ENCODE assay signal across 8 cellular contexts in genomic region chr12:12356886-12357696, GRCh38. TPM values are rescaled to one million over a fixed set of nuclear protein-coding genes. Genes with fewer than 3 reads are reported as not detected.
DNase-seq lines count a peak whose midpoint lies in the region; ATAC-seq, FAIRE-seq and TF ChIP-seq lines count a peak whose summit lies in the region.

Gene BORCS5 (plus strand): TSS chr12:12357078. CDS start chr12:12357452, 374 bp downstream.

- peak within 1 kb of the TSS; percentile 98 for H3K27ac Mint-ChIP-seq in activated naive CD8-positive, alpha-beta T cell treated with anti-CD3 and anti-CD28 coated beads, Interleukin-2, amount 50 U/mL, for 24 hours

- H3K36me3 Mint-ChIP-seq in activated naive CD8-positive, alpha-beta T cell treated with anti-CD3 and anti-CD28 coated beads, Interleukin-2, amount 50 U/mL, for 24 hours (ENCODE audit: low read depth) = peaks cover 8% of the 10 kb centered on the region

- H3K27me3 ChIP-seq in pancreas = no peaks in the 10 kb centered on the region
- H3K27me3 ChIP-seq in tibial artery = no peaks in the 10 kb centered on the region

- peak within 1 kb of the TSS; percentile 78 to 91 (median 88) for H3K4me3 ChIP-seq in pancreas
- peak within 1 kb of the TSS; percentile 76 to 80 for H3K4me3 ChIP-seq in tibial artery

- no peaks in the 10 kb centered on the region for H3K27me3 Mint-ChIP-seq in activated naive CD8-positive, alpha-beta T cell treated with anti-CD3 and anti-CD28 coated beads, Interleukin-2, amount 50 U/mL, for 24 hours

- H3K27ac ChIP-seq in pancreas (peak within 1 kb of the TSS; percentile 96 to 99 (median 98)), tibial artery (peak within 1 kb of the TSS; percentile 94 to 95)

- TF ChIP-seq CTCF in GM12874 (IDR thresholded peaks at IDR 0.05; ENCODE audit: insufficient read depth, low read depth, low read length) (peak; percentile 34), pancreas (IDR thresholded peaks at IDR 0.05) (no peak), tibial artery (IDR thresholded peaks at IDR 0.05) (no peak)

- WGBS in pancreas, 2 donors = 0% methylated on average over 56 to 70 of the region's 70 CpGs

- peaks cover 40% of the 10 kb centered on the region for H3K4me1 Mint-ChIP-seq in activated naive CD8-positive, alpha-beta T cell treated with anti-CD3 and anti-CD28 coated beads, Interleukin-2, amount 50 U/mL, for 24 hours

- peak; percentile 98 to 99 (median 98) for DNase-seq in NCI-H1417 (lab: John Stamatoyannopoulos, UW)
- peak; percentile 95 to 96 for DNase-seq in SW 1271 (lab: John Stamatoyannopoulos, UW)
- DNase-seq in activated naive CD8-positive, alpha-beta T cell treated with anti-CD3 and anti-CD28 coated beads, Interleukin-2, amount 50 U/mL, for 24 hours = peak; percentile 98
- DNase-seq in Right ventricle myocardium superior = peak; percentile 99
- DNase-seq in pancreas = peak; percentile 97 to 99 (median 98)
- DNase-seq in tibial artery = peak; percentile 96 to 98

- H3K4me1 ChIP-seq in pancreas (peaks cover 0 to 8% (median 7%) of the 10 kb centered on the region in 3 donors), tibial artery (peaks cover 0 to 22% (median 9%) of the 10 kb centered on the region in 4 donors)

- no peak for FAIRE-seq in pancreas (lab: Jason Lieb, UNC)

- ATAC-seq in HG02763 (IDR thresholded peaks at IDR 0.05; ENCODE audit: unreplicated experiment) (peak; percentile 90), Right ventricle myocardium superior (ENCODE audit: poor library complexity) (peak; percentile 99), pancreas (peak; percentile 96 to 98 (median 96))
- ATAC-seq in activated naive CD8-positive, alpha-beta T cell treated with anti-CD3 and anti-CD28 coated beads, Interleukin-2, amount 50 U/mL, for 24 hours = peak; percentile 94

- H3K9me3 Mint-ChIP-seq in activated naive CD8-positive, alpha-beta T cell treated with anti-CD3 and anti-CD28 coated beads, Interleukin-2, amount 50 U/mL, for 24 hours = no peaks in the 10 kb centered on the region

- H3K36me3 ChIP-seq in pancreas (no peaks in the 10 kb centered on the region), tibial artery (no peaks in the 10 kb centered on the region)

- H3K9me3 ChIP-seq in pancreas (no peaks in the 10 kb centered on the region), tibial artery (no peaks in the 10 kb centered on the region)

- peak within 1 kb of the TSS; percentile 96 for H3K4me3 Mint-ChIP-seq in activated naive CD8-positive, alpha-beta T cell treated with anti-CD3 and anti-CD28 coated beads, Interleukin-2, amount 50 U/mL, for 24 hours

- intact Hi-C loops in Right ventricle myocardium superior (cut with DNase I) = no loop called here
- intact Hi-C loops in pancreas (cut with DNase I) = no loop called here
- intact Hi-C loops in tibial artery (cut with DNase I; ENCODE audit: low total_unique reads) = loop anchor here (5.0 kb wide), 1 partner anchor 205 kb away; the partner anchor contains the start of gene DUSP16

RNA-seq across cellular contexts. Expression of gene BORCS5, which starts in this region (rescaled TPM):
- total RNA-seq in Right ventricle myocardium superior (7.8 TPM), pancreas (10 to 100 TPM in 2 of 6 donors, 1 to 10 TPM in 4; 7.4 to 10.9 (median 9.1) TPM)
- 1 to 10 TPM; 3.7 to 5.6 TPM for polyA plus RNA-seq in pancreas

Comparison
In these comparisons a context has a peak if more than half of its experiments do, and no peak if none do; other contexts are left out.
1. Peak in every context shown above with its lines: DNase-seq, ATAC-seq, H3K4me3 ChIP-seq and H3K27ac ChIP-seq.